ENCODE assay signal across 8 cellular contexts in the genomic region with DNA sequence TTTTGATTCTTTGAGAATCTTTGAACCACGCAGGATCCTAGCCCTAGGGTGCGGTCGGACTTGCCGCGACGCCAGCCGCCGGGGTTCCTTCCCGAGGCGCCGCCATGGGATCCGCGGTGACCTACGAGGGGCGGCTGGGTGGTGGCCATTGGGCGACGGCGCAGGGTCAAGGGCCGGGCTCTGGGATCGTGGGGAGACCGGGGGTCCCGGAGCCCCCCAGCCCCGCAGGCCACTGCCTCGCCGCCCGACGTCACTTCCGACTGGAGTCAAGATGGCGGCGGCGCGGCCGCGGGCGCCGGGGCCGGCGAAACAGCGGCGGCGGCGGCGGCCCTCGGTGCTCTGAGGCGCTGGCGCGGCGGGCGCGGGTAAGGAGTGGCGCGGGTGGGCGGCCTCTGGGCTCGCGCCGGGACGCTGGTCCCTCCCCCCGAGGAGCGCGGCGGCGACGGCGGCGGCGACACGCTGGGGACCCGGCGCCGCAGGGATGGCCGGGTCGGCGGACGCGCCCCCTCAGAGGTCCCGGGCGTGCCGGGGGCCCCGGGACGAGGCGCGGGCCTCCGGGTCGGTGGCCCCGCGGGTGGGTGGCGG.
DNase-seq lines count a peak whose midpoint lies in the region; ATAC-seq lines count a peak whose summit lies in the region.

A gene with protein sequence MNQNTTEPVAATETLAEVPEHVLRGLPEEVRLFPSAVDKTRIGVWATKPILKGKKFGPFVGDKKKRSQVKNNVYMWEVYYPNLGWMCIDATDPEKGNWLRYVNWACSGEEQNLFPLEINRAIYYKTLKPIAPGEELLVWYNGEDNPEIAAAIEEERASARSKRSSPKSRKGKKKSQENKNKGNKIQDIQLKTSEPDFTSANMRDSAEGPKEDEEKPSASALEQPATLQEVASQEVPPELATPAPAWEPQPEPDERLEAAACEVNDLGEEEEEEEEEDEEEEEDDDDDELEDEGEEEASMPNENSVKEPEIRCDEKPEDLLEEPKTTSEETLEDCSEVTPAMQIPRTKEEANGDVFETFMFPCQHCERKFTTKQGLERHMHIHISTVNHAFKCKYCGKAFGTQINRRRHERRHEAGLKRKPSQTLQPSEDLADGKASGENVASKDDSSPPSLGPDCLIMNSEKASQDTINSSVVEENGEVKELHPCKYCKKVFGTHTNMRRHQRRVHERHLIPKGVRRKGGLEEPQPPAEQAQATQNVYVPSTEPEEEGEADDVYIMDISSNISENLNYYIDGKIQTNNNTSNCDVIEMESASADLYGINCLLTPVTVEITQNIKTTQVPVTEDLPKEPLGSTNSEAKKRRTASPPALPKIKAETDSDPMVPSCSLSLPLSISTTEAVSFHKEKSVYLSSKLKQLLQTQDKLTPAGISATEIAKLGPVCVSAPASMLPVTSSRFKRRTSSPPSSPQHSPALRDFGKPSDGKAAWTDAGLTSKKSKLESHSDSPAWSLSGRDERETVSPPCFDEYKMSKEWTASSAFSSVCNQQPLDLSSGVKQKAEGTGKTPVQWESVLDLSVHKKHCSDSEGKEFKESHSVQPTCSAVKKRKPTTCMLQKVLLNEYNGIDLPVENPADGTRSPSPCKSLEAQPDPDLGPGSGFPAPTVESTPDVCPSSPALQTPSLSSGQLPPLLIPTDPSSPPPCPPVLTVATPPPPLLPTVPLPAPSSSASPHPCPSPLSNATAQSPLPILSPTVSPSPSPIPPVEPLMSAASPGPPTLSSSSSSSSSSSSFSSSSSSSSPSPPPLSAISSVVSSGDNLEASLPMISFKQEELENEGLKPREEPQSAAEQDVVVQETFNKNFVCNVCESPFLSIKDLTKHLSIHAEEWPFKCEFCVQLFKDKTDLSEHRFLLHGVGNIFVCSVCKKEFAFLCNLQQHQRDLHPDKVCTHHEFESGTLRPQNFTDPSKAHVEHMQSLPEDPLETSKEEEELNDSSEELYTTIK (N-terminal part only) (plus strand): TSS at position 253 of the 585 bp plus-strand sequence. CDS start 15,418 bp downstream, outside the sequence.

- peak within 1 kb of the TSS; percentile 100 for H3K27ac Mint-ChIP-seq in memory B cell

- H3K9me3 Mint-ChIP-seq in memory B cell, result peaks cover 2% of the 10 kb centered on the region

- peaks cover 24% of the 10 kb centered on the region for H3K4me1 Mint-ChIP-seq in memory B cell

- H3K27me3 Mint-ChIP-seq in memory B cell, result no peaks in the 10 kb centered on the region

- H3K36me3 Mint-ChIP-seq in memory B cell, result peaks cover 10% of the 10 kb centered on the region

- H3K4me3 Mint-ChIP-seq in memory B cell, result peak within 1 kb of the TSS; percentile 98

- ATAC-seq in GM21723 (IDR thresholded peaks at IDR 0.05; ENCODE audit: unreplicated experiment) (peak; percentile 38), memory B cell (ENCODE audit: low read depth) (peak; percentile 31)

- peak; percentile 49 for DNase-seq in ELF-1 (ENCODE audit: low read depth, low spot score)
- DNase-seq in NCI-H1092 treated with DMSO at 0.1 percent for 48 hours (lab: John Stamatoyannopoulos, UW), result peak; percentile 44
- peak; percentile 54 to 64 for DNase-seq in activated CD4-positive, alpha-beta T cell treated with anti-CD3 and anti-CD28 coated beads, Interleukin-2, amount 50 U/mL, for 48 hours
- DNase-seq in effector CD4-positive, alpha-beta T cell, result peak; percentile 47
- peak; percentile 75 to 81 for DNase-seq in memory B cell (ENCODE audit: low spot score in 2 of 2)
- peak; percentile 31 for DNase-seq in stimulated activated CD8-positive, alpha-beta memory T cell treated with anti-CD3 and anti-CD28 coated beads, Interleukin-12 subunit alpha, Interleukin-12 subunit beta, amount 100 ng/mL, for 24 hours (ENCODE audit: extremely low read depth)
- no peak for DNase-seq in middle frontal gyrus (ENCODE audit: extremely low spot score, low spot score)
